6 cellular contexts compared by ENCODE assay signal in genomic region chr7:18820981-18821380, GRCh38.
"Had no signal": no experiment of that assay in that cellular context is flagged by ENCODE, and none has a peak within 500 bp of the region (broad histone marks: within the 10 kb centered on the region; RNA-seq: fewer than 3 reads in every experiment).

No MANE protein-coding gene starts in this region.

- H3K4me3 ChIP-seq: GM23248 had no signal

- DNase-seq: GM23248, H9, HCEC 1CT, KBM-7 had no signal

- H3K27ac ChIP-seq: GM23248, HL-60 had no signal

- ATAC-seq: HepG2 had no signal
